23 cellular contexts compared by ENCODE assay signal in genomic region chr2:16151281-16151570, GRCh38.
A peak's percentile ranks its signal among the peaks of the same experiment; 100 is the strongest.
DNase-seq lines count a peak whose midpoint lies in the region; ATAC-seq and TF ChIP-seq lines count a peak whose summit lies in the region.
"Had no signal": no experiment of that assay in that cellular context is flagged by ENCODE, and none has a peak within 500 bp of the region (broad histone marks: within the 10 kb centered on the region; RNA-seq: fewer than 3 reads in every experiment).

No MANE protein-coding gene starts in this region.

- no peaks in the 10 kb centered on the region for H3K36me3 Mint-ChIP-seq in natural killer cell treated with Interleukin-12 subunit alpha and Interleukin-12 subunit beta and Interleukin-15 and Interleukin-18, amount 100 ng/mL, for 72 hours
- no peaks in the 10 kb centered on the region for H3K36me3 Mint-ChIP-seq in natural killer cell
- H3K36me3 Mint-ChIP-seq in osteocyte (ENCODE audit: unreplicated experiment) = no peaks in the 10 kb centered on the region
- H3K36me3 Mint-ChIP-seq: CD4-positive, CD25-positive, alpha-beta regulatory T cell; CD8-positive, alpha-beta T cell had no signal

- no peak for DNase-seq in natural killer cell treated with Interleukin-12 subunit alpha and Interleukin-12 subunit beta and Interleukin-15 and Interleukin-18, amount 100 ng/mL, for 72 hours (ENCODE audit: low spot score)
- DNase-seq in natural killer cell (no peak), esophagus muscularis mucosa (ENCODE audit: extremely low spot score) (peak; percentile 85), osteocyte (ENCODE audit: extremely low spot score, unreplicated experiment) (peak; percentile 21), ovary (no peak), adrenal gland (no peak)
- no peak for DNase-seq in stimulated activated CD4-positive, alpha-beta T cell treated with anti-CD3 and anti-CD28 coated beads, Interleukin-4, amount 100 ng/mL, for 1 hour
- DNase-seq: 8988T; ACHN; Caco-2; CD4-positive, CD25-positive, alpha-beta regulatory T cell; CD8-positive, alpha-beta T cell; DMS153; DMS79; EL; GDM1; H9 had no signal

- no peaks in the 10 kb centered on the region for H3K4me1 ChIP-seq in esophagus muscularis mucosa
- H3K4me1 ChIP-seq in ovary (ENCODE audit: insufficient read depth) = no peaks in the 10 kb centered on the region
- no peaks in the 10 kb centered on the region for H3K4me1 ChIP-seq in adrenal gland (replicated peaks in 1 of 2)
- H3K4me1 ChIP-seq: A549, BLaER1, Caco-2 had no signal

- H3K9me3 ChIP-seq in esophagus muscularis mucosa (no peaks in the 10 kb centered on the region), ovary (no peaks in the 10 kb centered on the region), adrenal gland (replicated peaks in 1 of 3) (no peaks in the 10 kb centered on the region)
- H3K9me3 ChIP-seq: A549, BLaER1, Caco-2 had no signal

- 89% methylated on average over 2 of the region's 3 CpGs for WGBS in esophagus muscularis mucosa
- 89 to 93% (median 90%) methylated on average over 3 of the region's 3 CpGs for whole genome bisulfite sequencing in ovary, 3 donors
- WGBS in adrenal gland, 4 donors = 87 to 96% (median 94%) methylated on average over 3 of the region's 3 CpGs

- no peak overlapping the region for H3K4me3 ChIP-seq in esophagus muscularis mucosa
- H3K4me3 ChIP-seq in ovary = no peak overlapping the region
- H3K4me3 ChIP-seq in adrenal gland = no peak overlapping the region
- H3K4me3 ChIP-seq: A549, BLaER1, GM12878, GM23338 had no signal

- H3K9me3 Mint-ChIP-seq in natural killer cell treated with Interleukin-12 subunit alpha and Interleukin-12 subunit beta and Interleukin-15 and Interleukin-18, amount 100 ng/mL, for 72 hours = no peaks in the 10 kb centered on the region
- H3K9me3 Mint-ChIP-seq in natural killer cell (no peaks in the 10 kb centered on the region), osteocyte (ENCODE audit: unreplicated experiment) (peaks cover 14% of the 10 kb centered on the region)
- H3K9me3 Mint-ChIP-seq: GM23338 had no signal

- peak; percentile 11 to 17 for ATAC-seq in natural killer cell treated with Interleukin-12 subunit alpha and Interleukin-12 subunit beta and Interleukin-15 and Interleukin-18, amount 100 ng/mL, for 72 hours
- no peak for ATAC-seq in natural killer cell
- ATAC-seq: A549; CD8-positive, alpha-beta T cell; GM12878; GM23338; HCT116 had no signal

- H3K27me3 Mint-ChIP-seq in natural killer cell treated with Interleukin-12 subunit alpha and Interleukin-12 subunit beta and Interleukin-15 and Interleukin-18, amount 100 ng/mL, for 72 hours = no peaks in the 10 kb centered on the region
- H3K27me3 Mint-ChIP-seq in natural killer cell (ENCODE audit: low read depth in 2 of 2) = peaks cover 0 to 7% of the 10 kb centered on the region in 2 donors
- H3K27me3 Mint-ChIP-seq in osteocyte (ENCODE audit: unreplicated experiment) = no peaks in the 10 kb centered on the region
- H3K27me3 Mint-ChIP-seq: CD4-positive, CD25-positive, alpha-beta regulatory T cell had no signal

- no peaks in the 10 kb centered on the region for H3K4me1 Mint-ChIP-seq in natural killer cell treated with Interleukin-12 subunit alpha and Interleukin-12 subunit beta and Interleukin-15 and Interleukin-18, amount 100 ng/mL, for 72 hours (ENCODE audit: low read depth in 2 of 2)
- H3K4me1 Mint-ChIP-seq in natural killer cell (no peaks in the 10 kb centered on the region), osteocyte (ENCODE audit: unreplicated experiment) (no peaks in the 10 kb centered on the region)
- H3K4me1 Mint-ChIP-seq: CD4-positive, CD25-positive, alpha-beta regulatory T cell; GM23338; H9 had no signal

- no peaks in the 10 kb centered on the region for H3K36me3 ChIP-seq in esophagus muscularis mucosa
- H3K36me3 ChIP-seq in ovary = no peaks in the 10 kb centered on the region
- H3K36me3 ChIP-seq in adrenal gland (replicated peaks in 1 of 2) = no peaks in the 10 kb centered on the region
- H3K36me3 ChIP-seq: BLaER1 had no signal

- TF ChIP-seq POLR2A in esophagus muscularis mucosa (IDR thresholded peaks at IDR 0.05; ENCODE audit: low read depth) (no peak), ovary (IDR thresholded peaks at IDR 0.05) (no peak), adrenal gland (IDR thresholded peaks at IDR 0.05) (no peak)

- H3K4me3 Mint-ChIP-seq in natural killer cell treated with Interleukin-12 subunit alpha and Interleukin-12 subunit beta and Interleukin-15 and Interleukin-18, amount 100 ng/mL, for 72 hours = no peak overlapping the region
- H3K4me3 Mint-ChIP-seq in natural killer cell = no peak overlapping the region
- H3K4me3 Mint-ChIP-seq in osteocyte (ENCODE audit: unreplicated experiment) = no peak overlapping the region
- H3K4me3 Mint-ChIP-seq: CD4-positive, CD25-positive, alpha-beta regulatory T cell; CD8-positive, alpha-beta T cell; GM23338; H9 had no signal

- H3K27me3 ChIP-seq in esophagus muscularis mucosa (no peaks in the 10 kb centered on the region), ovary (no peaks in the 10 kb centered on the region), adrenal gland (no peaks in the 10 kb centered on the region)
- H3K27me3 ChIP-seq: BLaER1 had no signal

- TF ChIP-seq EP300 in esophagus muscularis mucosa (IDR thresholded peaks at IDR 0.05) = no peak
- TF ChIP-seq EP300 in ovary (IDR thresholded peaks at IDR 0.05) = no peak

- H3K27ac ChIP-seq in esophagus muscularis mucosa (replicated peaks in 1 of 4) (no peak overlapping the region), ovary (no peak overlapping the region), adrenal gland (no peak overlapping the region)
- H3K27ac ChIP-seq: A549, BLaER1, C4-2B had no signal

- intact Hi-C loops in natural killer cell (cut with micrococcal nuclease) (no loop called here), esophagus muscularis mucosa (cut with DNase I) (no loop called here), ovary (cut with DNase I) (no loop called here), adrenal gland (cut with DNase I) (no loop called here)

- H3K27ac Mint-ChIP-seq in natural killer cell treated with Interleukin-12 subunit alpha and Interleukin-12 subunit beta and Interleukin-15 and Interleukin-18, amount 100 ng/mL, for 72 hours = no peak overlapping the region
- no peak overlapping the region for H3K27ac Mint-ChIP-seq in natural killer cell
- no peak overlapping the region for H3K27ac Mint-ChIP-seq in osteocyte (ENCODE audit: unreplicated experiment)
- H3K27ac Mint-ChIP-seq: CD4-positive, CD25-positive, alpha-beta regulatory T cell; CD8-positive, alpha-beta T cell; GM23338; H9 had no signal

- TF ChIP-seq CTCF in natural killer cell (IDR thresholded peaks at IDR 0.05) (no peak), esophagus muscularis mucosa (IDR thresholded peaks at IDR 0.05) (no peak), osteocyte (IDR thresholded peaks at IDR 0.05) (no peak), ovary (IDR thresholded peaks at IDR 0.05) (no peak), adrenal gland (IDR thresholded peaks at IDR 0.05) (no peak)

Comparison
In these comparisons a context has a peak if more than half of its experiments do, and no peak if none do; other contexts are left out.
1. ATAC-seq: peak in natural killer cell treated with Interleukin-12 subunit alpha and Interleukin-12 subunit beta and Interleukin-15 and Interleukin-18, amount 100 ng/mL, for 72 hours (2 of 2); none in natural killer cell (0 of 3).
2. DNase-seq: peak in esophagus muscularis mucosa (single experiment) and osteocyte (single experiment); none in natural killer cell treated with Interleukin-12 subunit alpha and Interleukin-12 subunit beta and Interleukin-15 and Interleukin-18, amount 100 ng/mL, for 72 hours (single experiment), natural killer cell (single experiment), stimulated activated CD4-positive, alpha-beta T cell treated with anti-CD3 and anti-CD28 coated beads, Interleukin-4, amount 100 ng/mL, for 1 hour (single experiment), ovary (0 of 5) and adrenal gland (0 of 7).